Comparison of ENCODE assay signal across 17 cellular contexts in the genomic region with DNA sequence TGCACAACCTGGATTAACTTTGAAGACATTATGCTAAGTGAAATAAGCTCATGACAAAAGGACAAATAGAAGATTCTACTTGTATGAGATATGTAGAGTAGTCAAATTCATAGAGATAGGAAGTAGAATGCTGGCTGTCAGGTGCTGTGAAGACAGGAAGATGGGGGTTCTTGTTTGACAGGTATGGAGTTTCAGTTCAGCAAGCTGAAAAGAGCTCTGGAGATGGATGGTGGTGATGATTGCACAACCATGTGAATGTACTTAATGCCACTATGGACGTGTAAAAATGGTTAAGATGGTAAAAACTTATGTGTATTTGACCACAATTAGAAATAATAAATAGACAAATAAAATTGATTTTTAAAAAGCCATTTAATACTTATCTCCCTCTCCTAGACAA.
DNase-seq lines count a peak whose midpoint lies in the region; ATAC-seq and TF ChIP-seq lines count a peak whose summit lies in the region.
"Had no signal": no experiment of that assay in that cellular context is flagged by ENCODE, and none has a peak within 500 bp of the region (broad histone marks: within the 10 kb centered on the region; RNA-seq: fewer than 3 reads in every experiment).

No MANE protein-coding gene starts in this region.

- H3K27ac ChIP-seq in lower lobe of right lung, result no peak overlapping the region
- H3K27ac ChIP-seq in right cardiac atrium (ENCODE audit: low read length), result no peak overlapping the region
- H3K27ac ChIP-seq: coronary artery, skin epidermis had no signal

- H3K4me1 ChIP-seq in lower lobe of right lung (no peaks in the 10 kb centered on the region), right cardiac atrium (ENCODE audit: control insufficient read depth, insufficient read depth, low read length) (no peaks in the 10 kb centered on the region)

- no peaks in the 10 kb centered on the region for H3K36me3 ChIP-seq in lower lobe of right lung

- H3K4me3 Mint-ChIP-seq in stimulated activated naive CD8-positive, alpha-beta T cell treated with anti-CD3 and anti-CD28 coated beads, Interleukin-15, Interleukin-2, amounts not matched to agents 100 ng/mL and 50 ng/mL, for 24 hours, result no peak overlapping the region
- no peak overlapping the region for H3K4me3 Mint-ChIP-seq in stimulated activated naive CD8-positive, alpha-beta T cell treated with anti-CD3 and anti-CD28 coated beads, Interleukin-15, amount 100 ng/mL, for 72 hours
- H3K4me3 Mint-ChIP-seq: activated CD4-positive, alpha-beta memory T cell treated with anti-CD3 and anti-CD28 coated beads, Interleukin-2, amount 10 ng/mL, durations not matched to agents 7 days and 5 days; CD8-positive, alpha-beta memory T cell had no signal

- ATAC-seq in stimulated activated naive CD8-positive, alpha-beta T cell treated with anti-CD3 and anti-CD28 coated beads, Interleukin-15, amount 100 ng/mL, for 72 hours, result no peak
- ATAC-seq in HG02610 (IDR thresholded peaks at IDR 0.05; ENCODE audit: unreplicated experiment) (peak; percentile 71), HG03469 (IDR thresholded peaks at IDR 0.05; ENCODE audit: unreplicated experiment) (peak; percentile 47), lower lobe of right lung (no peak), right cardiac atrium (no peak)
- ATAC-seq: mucosa of descending colon had no signal

- no peak for DNase-seq in stimulated activated naive CD8-positive, alpha-beta T cell treated with anti-CD3 and anti-CD28 coated beads, Interleukin-15, amount 100 ng/mL, for 72 hours
- DNase-seq in lower lobe of right lung (no peak), right cardiac atrium (no peak), SKM-1 treated with dmso at 0.1 percent for 144 hours (lab: John Stamatoyannopoulos, UW; ENCODE audit: unreplicated experiment) (no peak), iPS-NIHi11 (ENCODE audit: low spot score) (no peak)
- DNase-seq: activated CD4-positive, alpha-beta memory T cell treated with anti-CD3 and anti-CD28 coated beads, Interleukin-2, amount 10 ng/mL, durations not matched to agents 7 days and 5 days; amygdala; CD8-positive, alpha-beta memory T cell; head of caudate nucleus; mucosa of descending colon; NCI-H1092 had no signal

- H3K9me3 Mint-ChIP-seq in stimulated activated naive CD8-positive, alpha-beta T cell treated with anti-CD3 and anti-CD28 coated beads, Interleukin-15, Interleukin-2, amounts not matched to agents 100 ng/mL and 50 ng/mL, for 24 hours, result no peaks in the 10 kb centered on the region
- no peaks in the 10 kb centered on the region for H3K9me3 Mint-ChIP-seq in stimulated activated naive CD8-positive, alpha-beta T cell treated with anti-CD3 and anti-CD28 coated beads, Interleukin-15, amount 100 ng/mL, for 72 hours
- H3K9me3 Mint-ChIP-seq: activated CD4-positive, alpha-beta memory T cell treated with anti-CD3 and anti-CD28 coated beads, Interleukin-2, amount 10 ng/mL, durations not matched to agents 7 days and 5 days; activated T-helper 2 cell treated with anti-CD3 and anti-CD28 coated beads, Interferon-gamma antibody, Interleukin-2, Interleukin-4, amounts not matched to agents 10 μg/mL and 5 μg/mL and 100 μg/mL, durations not matched to agents 14 hours and 24 hours and 36 hours; CD8-positive, alpha-beta memory T cell had no signal

- H3K27ac Mint-ChIP-seq in stimulated activated naive CD8-positive, alpha-beta T cell treated with anti-CD3 and anti-CD28 coated beads, Interleukin-15, Interleukin-2, amounts not matched to agents 100 ng/mL and 50 ng/mL, for 24 hours, result peak overlapping the region; percentile 56
- H3K27ac Mint-ChIP-seq in stimulated activated naive CD8-positive, alpha-beta T cell treated with anti-CD3 and anti-CD28 coated beads, Interleukin-15, amount 100 ng/mL, for 72 hours, result no peak overlapping the region
- H3K27ac Mint-ChIP-seq: activated CD4-positive, alpha-beta memory T cell treated with anti-CD3 and anti-CD28 coated beads, Interleukin-2, amount 10 ng/mL, durations not matched to agents 7 days and 5 days; activated T-helper 2 cell treated with anti-CD3 and anti-CD28 coated beads, Interferon-gamma antibody, Interleukin-2, Interleukin-4, amounts not matched to agents 10 μg/mL and 5 μg/mL and 100 μg/mL, durations not matched to agents 14 hours and 24 hours and 36 hours had no signal

- H3K4me3 ChIP-seq in lower lobe of right lung (no peak overlapping the region), right cardiac atrium (ENCODE audit: low read length) (no peak overlapping the region)
- H3K4me3 ChIP-seq: coronary artery, mucosa of descending colon, skin epidermis had no signal

- H3K27me3 ChIP-seq in lower lobe of right lung (ENCODE audit: low read depth) (no peaks in the 10 kb centered on the region), right cardiac atrium (ENCODE audit: control insufficient read depth, insufficient read depth) (no peaks in the 10 kb centered on the region)

- H3K4me1 Mint-ChIP-seq in stimulated activated naive CD8-positive, alpha-beta T cell treated with anti-CD3 and anti-CD28 coated beads, Interleukin-15, Interleukin-2, amounts not matched to agents 100 ng/mL and 50 ng/mL, for 24 hours (ENCODE audit: low read depth), result peaks cover 27% of the 10 kb centered on the region
- H3K4me1 Mint-ChIP-seq in stimulated activated naive CD8-positive, alpha-beta T cell treated with anti-CD3 and anti-CD28 coated beads, Interleukin-15, amount 100 ng/mL, for 72 hours, result peaks cover 26% of the 10 kb centered on the region
- H3K4me1 Mint-ChIP-seq: CD8-positive, alpha-beta memory T cell had no signal

- H3K36me3 Mint-ChIP-seq in stimulated activated naive CD8-positive, alpha-beta T cell treated with anti-CD3 and anti-CD28 coated beads, Interleukin-15, Interleukin-2, amounts not matched to agents 100 ng/mL and 50 ng/mL, for 24 hours (ENCODE audit: low read depth), result no peaks in the 10 kb centered on the region
- H3K36me3 Mint-ChIP-seq: CD8-positive, alpha-beta memory T cell had no signal

- peaks cover 7% of the 10 kb centered on the region for H3K27me3 Mint-ChIP-seq in stimulated activated naive CD8-positive, alpha-beta T cell treated with anti-CD3 and anti-CD28 coated beads, Interleukin-15, Interleukin-2, amounts not matched to agents 100 ng/mL and 50 ng/mL, for 24 hours
- no peaks in the 10 kb centered on the region for H3K27me3 Mint-ChIP-seq in stimulated activated naive CD8-positive, alpha-beta T cell treated with anti-CD3 and anti-CD28 coated beads, Interleukin-15, amount 100 ng/mL, for 72 hours

- H3K9me3 ChIP-seq in lower lobe of right lung (no peaks in the 10 kb centered on the region), right cardiac atrium (ENCODE audit: control insufficient read depth, low read length) (no peaks in the 10 kb centered on the region)
- H3K9me3 ChIP-seq: mucosa of descending colon had no signal

- TF ChIP-seq CTCF in lower lobe of right lung (IDR thresholded peaks at IDR 0.05), result no peak

- WGBS in right cardiac atrium, result 78% methylated on average over 1 of the region's 1 CpG

- intact Hi-C loops in lower lobe of right lung (cut with DNase I), result no loop called here
- intact Hi-C loops in right cardiac atrium (cut with DNase I), result no loop called here

Comparison
In these comparisons a context has a peak if more than half of its experiments do, and no peak if none do; other contexts are left out.
1. ATAC-seq: peak in HG02610 (single experiment) and HG03469 (single experiment); none in stimulated activated naive CD8-positive, alpha-beta T cell treated with anti-CD3 and anti-CD28 coated beads, Interleukin-15, amount 100 ng/mL, for 72 hours (single experiment), lower lobe of right lung (0 of 2) and right cardiac atrium (0 of 2).